In the genomic region with DNA sequence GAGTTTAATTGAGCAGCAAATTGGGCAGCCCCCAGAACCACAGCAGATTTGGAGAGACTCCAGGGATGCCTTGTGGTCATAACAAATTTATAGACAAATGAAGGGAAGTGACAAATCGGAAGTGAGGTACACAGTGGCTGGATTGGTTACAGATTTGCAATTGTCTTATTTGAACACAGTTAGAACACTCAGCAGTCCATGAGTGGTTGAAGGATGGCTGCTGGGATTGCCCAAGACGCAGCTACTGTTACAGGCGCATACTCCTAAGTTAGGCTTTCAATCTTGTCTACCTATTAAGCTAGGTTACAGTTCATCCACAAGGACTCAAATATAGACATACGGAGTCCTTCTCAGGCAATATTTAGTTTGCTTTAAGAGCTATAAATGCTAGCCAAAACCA, we compare ENCODE assay signal across 24 cellular contexts. TPM values are rescaled to one million over a fixed set of nuclear protein-coding genes. Genes with fewer than 3 reads are reported as not detected.
DNase-seq lines count a peak whose midpoint lies in the region; ATAC-seq, FAIRE-seq and TF ChIP-seq lines count a peak whose summit lies in the region.
"Had no signal": no experiment of that assay in that cellular context is flagged by ENCODE, and none has a peak within 500 bp of the region (broad histone marks: within the 10 kb centered on the region; RNA-seq: fewer than 3 reads in every experiment).

No MANE protein-coding gene starts in this region.

- H4K20me1 ChIP-seq in HepG2 (ENCODE audit: insufficient read depth, low read length): no peaks in the 10 kb centered on the region; the same call in 1 of the 2 replicates
- H4K20me1 ChIP-seq: BLaER1 treated with 17β-estradiol and CSF1 and Interleukin-3, amounts not matched to agents 10 nM and 100 nM had no signal

- BruUV-seq in HepG2 (replicated peaks; lab: Mats Ljungman, UMichigan): no TSS peak

- in situ Hi-C loops in HepG2 (cut with HindIII; ENCODE audit: extremely low pct_ligation_motif_present, low pct_unique_long_range_greater_than_20kb): no loop called here
- in situ Hi-C loops in KBM-7 (cut with MboI; ENCODE audit: low pct_unique_long_range_greater_than_20kb, low sequenced_read_pairs): no loop called here

- H3K4me3 ChIP-seq in HepG2 (replicated peaks in 1 of 3; ENCODE audit: insufficient read depth in 1 of 3, low read depth in 2 of 3, low read length in 3 of 3) (no peak overlapping the region), right lobe of liver (no peak overlapping the region), fibroblast of mammary gland (ENCODE audit: control insufficient read depth, low read depth, low read length) (no peak overlapping the region), suprapubic skin (no peak overlapping the region)
- H3K4me3 ChIP-seq: BLaER1 treated with 17β-estradiol and CSF1 and Interleukin-3, amounts not matched to agents 10 nM and 100 nM had no signal

- no peak overlapping the region for H3K4me2 ChIP-seq in HepG2 (ENCODE audit: low read depth, low read length)

- CTCF ChIA-PET in HepG2 (lab: Yijun Ruan, JAX; ENCODE audit: low intra/inter-chr PET ratio, low total read pairs): no interaction called here

- H3K27me3 ChIP-seq in HepG2 (ENCODE audit: control insufficient read depth in 1 of 2, insufficient read depth in 2 of 2, low read length in 2 of 2): no peaks in the 10 kb centered on the region
- H3K27me3 ChIP-seq in right lobe of liver: no peaks in the 10 kb centered on the region
- H3K27me3 ChIP-seq in suprapubic skin: no peaks in the 10 kb centered on the region
- H3K27me3 ChIP-seq: BE2C; BLaER1 treated with 17β-estradiol and CSF1 and Interleukin-3, amounts not matched to agents 10 nM and 100 nM had no signal

- no peak for FAIRE-seq in HepG2 (lab: Jason Lieb, UNC)
- FAIRE-seq: A204.1, D721Med, G401.6, GM12892, GM19239, H54 had no signal

- 93% methylated on average over 4 of the region's 4 CpGs for whole genome bisulfite sequencing in HepG2 (ENCODE audit: low lambda C conversion rate)
- 90% methylated on average over 2 of the region's 4 CpGs for WGBS in right lobe of liver (ENCODE audit: insufficient coverage, low coverage, low lambda C conversion rate, missing lambda C conversion rate)
- 93% methylated on average over 4 of the region's 4 CpGs for WGBS in suprapubic skin

- no peak for TF ChIP-seq RAD21 in HepG2 (CRISPR knock-in tag; IDR thresholded peaks at IDR 0.05)

- TF ChIP-seq EP300 in HepG2 (IDR thresholded peaks at IDR 0.05; ENCODE audit: low read depth in 2 of 2, low read length in 2 of 2) (no peak), HepG2 (CRISPR knock-in tag; IDR thresholded peaks at IDR 0.05; ENCODE audit: borderline replicate concordance) (no peak), suprapubic skin (IDR thresholded peaks at IDR 0.05) (no peak)

- H3K79me2 ChIP-seq in HepG2 (ENCODE audit: insufficient read depth, low read length): peaks cover 76% of the 10 kb centered on the region

- H3K9me3 ChIP-seq in HepG2 (ENCODE audit: low read length) (no peaks in the 10 kb centered on the region), right lobe of liver (no peaks in the 10 kb centered on the region), suprapubic skin (no peaks in the 10 kb centered on the region)
- H3K9me3 ChIP-seq: BE2C had no signal

- intact Hi-C loops in HepG2 (cut with micrococcal nuclease; ENCODE audit: unreplicated experiment): no loop called here
- intact Hi-C loops in right lobe of liver (cut with DNase I): no loop called here

- ATAC-seq in HepG2: no peak
- no peak for ATAC-seq in right lobe of liver

- POLR2A ChIA-PET in HepG2 (lab: Yijun Ruan, JAX): interaction anchor here (6.5 kb wide), 1 partner anchor 6 kb away, joined by 131 read pairs; a partner anchor contains a TSS

- H3K4me1 ChIP-seq in HepG2 (ENCODE audit: insufficient read depth, low read length) (peaks cover 85% of the 10 kb centered on the region), right lobe of liver (peaks cover 0 to 70% (median 12%) of the 10 kb centered on the region in 4 donors), suprapubic skin (peaks cover 38% of the 10 kb centered on the region)
- H3K4me1 ChIP-seq: BE2C had no signal

- no peak overlapping the region for H3K9ac ChIP-seq in HepG2 (ENCODE audit: insufficient read depth, low read depth, low read length)
- H3K9ac ChIP-seq: BLaER1 treated with 17β-estradiol and CSF1 and Interleukin-3, amounts not matched to agents 10 nM and 100 nM had no signal

- peaks cover 3 to 11% of the 10 kb centered on the region in 2 experiments; a peak in 3 of 5 replicates for H3K36me3 ChIP-seq in HepG2 (replicated peaks in 1 of 2; ENCODE audit: control insufficient read depth in 1 of 2, insufficient read depth in 2 of 2, low read length in 2 of 2)
- no peaks in the 10 kb centered on the region for H3K36me3 ChIP-seq in right lobe of liver
- no peaks in the 10 kb centered on the region for H3K36me3 ChIP-seq in suprapubic skin
- H3K36me3 ChIP-seq: BE2C had no signal

- peak overlapping the region; percentile 23 for H3K27ac ChIP-seq in HepG2 (ENCODE audit: extremely low read length, insufficient read depth, low read length)
- no peak overlapping the region for H3K27ac ChIP-seq in right lobe of liver
- H3K27ac ChIP-seq in suprapubic skin: no peak overlapping the region
- H3K27ac ChIP-seq: 22Rv1; BLaER1 treated with 17β-estradiol and CSF1 and Interleukin-3, amounts not matched to agents 10 nM and 100 nM had no signal

- no peak for TF ChIP-seq POLR2A in HepG2 (IDR thresholded peaks at IDR 0.05; ENCODE audit: insufficient read depth in 1 of 2, low read depth in 2 of 2, low read length in 2 of 2)
- no peak for TF ChIP-seq POLR2A in right lobe of liver (IDR thresholded peaks at IDR 0.05)
- no peak for TF ChIP-seq POLR2A in suprapubic skin (IDR thresholded peaks at IDR 0.05)

- DNase-seq in HepG2 (ENCODE audit: low spot score): no peak
- no peak for DNase-seq in right lobe of liver
- peak; percentile 35 for DNase-seq in KBM-7
- DNase-seq in fibroblast of mammary gland (ENCODE audit: low read depth): peak; percentile 6
- DNase-seq in suprapubic skin (ENCODE audit: low spot score in 2 of 2): no peak
- DNase-seq in HuH-7.5 (ENCODE audit: low spot score): no peak
- DNase-seq in DMS53 treated with DMSO at 0.1 percent for 48 hours (lab: John Stamatoyannopoulos, UW; ENCODE audit: unreplicated experiment): no peak
- DNase-seq: ACHN; AML-193; BE2C; CD4-positive, alpha-beta T cell; CD8-positive, alpha-beta memory T cell; DMS 273 treated with DMSO at 0.1 percent for 48 hours; DMS79 treated with DMSO at 0.1 percent for 48 hours; GOT3; HCEC 1CT had no signal

- TF ChIP-seq CTCF in HepG2 (CRISPR knock-in tag; IDR thresholded peaks at IDR 0.05) (no peak), right lobe of liver (IDR thresholded peaks at IDR 0.05) (no peak), fibroblast of mammary gland (conservative IDR thresholded peaks at IDR 0.05; ENCODE audit: control insufficient read depth, insufficient read depth, low read depth, low read length) (no peak), suprapubic skin (IDR thresholded peaks at IDR 0.05) (no peak)

- H2AFZ ChIP-seq in HepG2 (ENCODE audit: low read length): no peak overlapping the region

RNA-seq across cellular contexts. Expression of a gene that starts 7.4 kb away (rescaled TPM):
- 80.0 and 186 TPM in 2 replicates for total RNA-seq in HepG2 (2016; rRNA removed; fragmentation: Illumina TruSeq; extraction: Trizol)
- total RNA-seq in HepG2 (2016; cell fraction: cytosol; rRNA removed; fragmentation: Illumina TruSeq; extraction: Trizol; ENCODE audit: low read depth): 4.1 and 6.0 TPM in 2 replicates
- total RNA-seq in HepG2 (2016; cell fraction: insoluble cytoplasmic fraction; rRNA removed; fragmentation: Illumina TruSeq; extraction: Trizol): 83.2 and 181 TPM in 2 replicates
- 18.7 and 22.3 TPM in 2 replicates for total RNA-seq in HepG2 (2016; cell fraction: membrane; rRNA removed; fragmentation: Illumina TruSeq; extraction: Trizol)
- 56.2 and 60.6 TPM in 2 replicates for total RNA-seq in HepG2 (2016; cell fraction: nucleus; rRNA removed; fragmentation: Illumina TruSeq; extraction: Trizol)
- 76.6 and 87.6 TPM in 2 replicates for polyA plus RNA-seq in HepG2 (2011; rRNA removed)
- 29.9 and 54.9 TPM in 2 replicates for polyA plus RNA-seq in HepG2 (2011; cell fraction: cytosol; rRNA removed)
- 44.5 and 55.6 TPM in 2 replicates for polyA plus RNA-seq in HepG2 (2011; cell fraction: nucleus; rRNA removed)
- polyA plus RNA-seq in HepG2 (2012): 86.5 and 157 TPM in 2 replicates
- 2.0 and 3.4 TPM in 2 replicates for polyA plus RNA-seq in HepG2 (2016; cell fraction: cytosol; fragmentation: Illumina TruSeq; extraction: Trizol; ENCODE audit: low read depth)
- polyA plus RNA-seq in HepG2 (2016; cell fraction: insoluble cytoplasmic fraction; fragmentation: Illumina TruSeq; extraction: Trizol; ENCODE audit: low read depth): 165 TPM in 2 replicates
- 8.4 and 9.5 TPM in 2 replicates for polyA plus RNA-seq in HepG2 (2016; cell fraction: membrane; fragmentation: Illumina TruSeq; extraction: Trizol; ENCODE audit: low read depth)
- 75.5 and 83.4 TPM in 2 replicates for polyA plus RNA-seq in HepG2 (2016; cell fraction: nucleus; fragmentation: Illumina TruSeq; extraction: Trizol; ENCODE audit: insufficient read depth, low read depth)
- 1.1 and 23.6 TPM in 2 replicates for polyA minus RNA-seq in HepG2 (2011; rRNA and poly(A)+ RNA removed; ENCODE audit: low replicate concordance)
- 44.7 and 65.6 TPM in 2 replicates for polyA minus RNA-seq in HepG2 (2011; cell fraction: cytosol; rRNA and poly(A)+ RNA removed)
- 83.4 and 110 TPM in 2 replicates for polyA minus RNA-seq in HepG2 (2011; cell fraction: nucleus; rRNA and poly(A)+ RNA removed)
- 100 to 1,000 TPM in 4 of 6 experiments, 10 to 100 TPM in 2; 73.6 to 591 (median 273) TPM for total RNA-seq in right lobe of liver
- 10 to 100 TPM; 18.0 to 36.9 (median 27.4) TPM for total RNA-seq in suprapubic skin

RNA-seq across cellular contexts. Expression of a gene that starts 7.6 kb away (rescaled TPM):
- total RNA-seq in HepG2 (2016; rRNA removed; fragmentation: Illumina TruSeq; extraction: Trizol) (3.7 and 4.1 TPM in 2 replicates), right lobe of liver (10 to 100 TPM in 2 of 6 experiments, 1 to 10 TPM in 4; 4.1 to 15.8 (median 8.3) TPM), suprapubic skin (10 to 100 TPM in 3 of 4 donors, 1 to 10 TPM in 1; 9.5 to 25.2 (median 12.9) TPM)
- 0.61 and 0.62 TPM in 2 replicates for total RNA-seq in HepG2 (2016; cell fraction: cytosol; rRNA removed; fragmentation: Illumina TruSeq; extraction: Trizol; ENCODE audit: low read depth)
- total RNA-seq in HepG2 (2016; cell fraction: insoluble cytoplasmic fraction; rRNA removed; fragmentation: Illumina TruSeq; extraction: Trizol): 3.1 and 4.8 TPM in 2 replicates
- 2.5 and 3.3 TPM in 2 replicates for total RNA-seq in HepG2 (2016; cell fraction: membrane; rRNA removed; fragmentation: Illumina TruSeq; extraction: Trizol)
- 8.2 and 9.7 TPM in 2 replicates for total RNA-seq in HepG2 (2016; cell fraction: nucleus; rRNA removed; fragmentation: Illumina TruSeq; extraction: Trizol)
- 11.3 and 12.0 TPM in 2 replicates for polyA plus RNA-seq in HepG2 (2011; rRNA removed)
- polyA plus RNA-seq in HepG2 (2011; cell fraction: cytosol; rRNA removed): 4.6 and 5.5 TPM in 2 replicates
- polyA plus RNA-seq in HepG2 (2011; cell fraction: nucleus; rRNA removed): 12.2 and 13.5 TPM in 2 replicates
- 9.4 and 13.5 TPM in 2 replicates for polyA plus RNA-seq in HepG2 (2012)
- polyA plus RNA-seq in HepG2 (2016; cell fraction: cytosol; fragmentation: Illumina TruSeq; extraction: Trizol; ENCODE audit: low read depth): 1.1 and 1.2 TPM in 2 replicates
- polyA plus RNA-seq in HepG2 (2016; cell fraction: insoluble cytoplasmic fraction; fragmentation: Illumina TruSeq; extraction: Trizol; ENCODE audit: low read depth): 13.5 and 14.5 TPM in 2 replicates
- polyA plus RNA-seq in HepG2 (2016; cell fraction: membrane; fragmentation: Illumina TruSeq; extraction: Trizol; ENCODE audit: low read depth): 3.2 and 5.6 TPM in 2 replicates
- 18.6 and 19.5 TPM in 2 replicates for polyA plus RNA-seq in HepG2 (2016; cell fraction: nucleus; fragmentation: Illumina TruSeq; extraction: Trizol; ENCODE audit: insufficient read depth, low read depth)
- polyA minus RNA-seq in HepG2 (2011; rRNA and poly(A)+ RNA removed; ENCODE audit: low replicate concordance): 6.1 and 9.1 TPM in 2 replicates
- polyA minus RNA-seq in HepG2 (2011; cell fraction: cytosol; rRNA and poly(A)+ RNA removed): 4.9 and 5.3 TPM in 2 replicates
- polyA minus RNA-seq in HepG2 (2011; cell fraction: nucleus; rRNA and poly(A)+ RNA removed): 21.5 and 26.7 TPM in 2 replicates

RNA-seq across cellular contexts. Expression of a gene that starts 36.0 kb away (rescaled TPM):
- total RNA-seq in HepG2 (2016; rRNA removed; fragmentation: Illumina TruSeq; extraction: Trizol) (9.3 and 9.8 TPM in 2 replicates), right lobe of liver (1 to 10 TPM; 3.0 to 6.9 (median 4.0) TPM), suprapubic skin (1 to 10 TPM; 3.4 to 7.9 (median 5.7) TPM)
- total RNA-seq in HepG2 (2016; cell fraction: cytosol; rRNA removed; fragmentation: Illumina TruSeq; extraction: Trizol; ENCODE audit: low read depth): 6.0 TPM in 2 replicates
- total RNA-seq in HepG2 (2016; cell fraction: insoluble cytoplasmic fraction; rRNA removed; fragmentation: Illumina TruSeq; extraction: Trizol): 9.1 and 10.9 TPM in 2 replicates
- total RNA-seq in HepG2 (2016; cell fraction: membrane; rRNA removed; fragmentation: Illumina TruSeq; extraction: Trizol): 7.5 and 8.6 TPM in 2 replicates
- total RNA-seq in HepG2 (2016; cell fraction: nucleus; rRNA removed; fragmentation: Illumina TruSeq; extraction: Trizol): 8.3 and 10.9 TPM in 2 replicates
- polyA plus RNA-seq in HepG2 (2011; rRNA removed): 7.5 and 8.2 TPM in 2 replicates
- polyA plus RNA-seq in HepG2 (2011; cell fraction: cytosol; rRNA removed): 5.3 and 6.7 TPM in 2 replicates
- polyA plus RNA-seq in HepG2 (2011; cell fraction: nucleus; rRNA removed): 5.6 and 6.5 TPM in 2 replicates
- polyA plus RNA-seq in HepG2 (2012): 5.6 and 7.4 TPM in 2 replicates
- polyA plus RNA-seq in HepG2 (2016; cell fraction: cytosol; fragmentation: Illumina TruSeq; extraction: Trizol; ENCODE audit: low read depth): 5.2 and 6.9 TPM in 2 replicates
- 12.0 and 12.9 TPM in 2 replicates for polyA plus RNA-seq in HepG2 (2016; cell fraction: insoluble cytoplasmic fraction; fragmentation: Illumina TruSeq; extraction: Trizol; ENCODE audit: low read depth)
- polyA plus RNA-seq in HepG2 (2016; cell fraction: membrane; fragmentation: Illumina TruSeq; extraction: Trizol; ENCODE audit: low read depth): 6.0 and 7.2 TPM in 2 replicates
- 14.7 and 16.0 TPM in 2 replicates for polyA plus RNA-seq in HepG2 (2016; cell fraction: nucleus; fragmentation: Illumina TruSeq; extraction: Trizol; ENCODE audit: insufficient read depth, low read depth)
- 2.8 and 4.0 TPM in 2 replicates for polyA minus RNA-seq in HepG2 (2011; rRNA and poly(A)+ RNA removed; ENCODE audit: low replicate concordance)
- polyA minus RNA-seq in HepG2 (2011; cell fraction: cytosol; rRNA and poly(A)+ RNA removed): 2.2 and 3.2 TPM in 2 replicates
- polyA minus RNA-seq in HepG2 (2011; cell fraction: nucleus; rRNA and poly(A)+ RNA removed): 11.8 and 12.4 TPM in 2 replicates

Comparison
In these comparisons a context has a peak if more than half of its experiments do, and no peak if none do; other contexts are left out.
1. DNase-seq: peak in KBM-7 (single experiment) and fibroblast of mammary gland (single experiment); none in HepG2 (single experiment), right lobe of liver (0 of 3), suprapubic skin (0 of 2), HuH-7.5 (single experiment) and DMS53 treated with DMSO at 0.1 percent for 48 hours (single experiment).